In genomic region chr9:128899566-128900322, GRCh38 we compare ENCODE assay signal across 7 cellular contexts. TPM values are rescaled to one million over a fixed set of nuclear protein-coding genes. Genes with fewer than 3 reads are reported as not detected.
A peak's percentile ranks its signal among the peaks of the same experiment; 100 is the strongest.
DNase-seq lines count a peak whose midpoint lies in the region; ATAC-seq and TF ChIP-seq lines count a peak whose summit lies in the region.

No MANE protein-coding gene starts in this region.

- peaks cover 0 to 53% (median 5%) of the 10 kb centered on the region in 3 donors for H3K4me1 ChIP-seq in gastroesophageal sphincter

- TF ChIP-seq EP300 in gastroesophageal sphincter (IDR thresholded peaks at IDR 0.05): no peak

- no peak overlapping the region for H3K4me3 ChIP-seq in gastroesophageal sphincter

- ATAC-seq in gastroesophageal sphincter: no peak

- no peaks in the 10 kb centered on the region for H3K27me3 Mint-ChIP-seq in T-helper 2 cell treated with Interferon-gamma antibody and Interleukin-4, amounts not matched to agents 5 μg/mL and 100 μg/mL, for 36 hours (ENCODE audit: low read depth)
- no peaks in the 10 kb centered on the region for H3K27me3 Mint-ChIP-seq in stimulated activated naive CD8-positive, alpha-beta T cell treated with anti-CD3 and anti-CD28 coated beads, Interleukin-15, Interleukin-2, amounts not matched to agents 100 ng/mL and 50 ng/mL, for 24 hours

- DNase-seq in HT-29 (ENCODE audit: low spot score): peak; percentile 44
- peak; percentile 43 for DNase-seq in T-helper 2 cell treated with Interferon-gamma antibody and Interleukin-4, amounts not matched to agents 5 μg/mL and 100 μg/mL, for 36 hours (ENCODE audit: low spot score)
- no peak for DNase-seq in NK-92 (lab: John Stamatoyannopoulos, UW; ENCODE audit: unreplicated experiment)
- no peak for DNase-seq in RPMI8226
- DNase-seq in NCI-H128 (lab: John Stamatoyannopoulos, UW; ENCODE audit: unreplicated experiment): no peak

- peak overlapping the region; percentile 80 for H3K4me3 Mint-ChIP-seq in T-helper 2 cell treated with Interferon-gamma antibody and Interleukin-4, amounts not matched to agents 5 μg/mL and 100 μg/mL, for 36 hours
- H3K4me3 Mint-ChIP-seq in stimulated activated naive CD8-positive, alpha-beta T cell treated with anti-CD3 and anti-CD28 coated beads, Interleukin-15, Interleukin-2, amounts not matched to agents 100 ng/mL and 50 ng/mL, for 24 hours: peak overlapping the region; percentile 62

- peaks cover 0 to 64% of the 10 kb centered on the region in 2 donors for H3K36me3 ChIP-seq in gastroesophageal sphincter

- WGBS in gastroesophageal sphincter (ENCODE audit: low coverage in 1 of 2), 2 donors: 29 to 55% methylated on average over 4 to 5 of the region's 8 CpGs

- H3K27ac ChIP-seq in gastroesophageal sphincter: peak overlapping the region in 3 of 4 donors; percentile 26 to 49 (median 41)

- TF ChIP-seq POLR2A in gastroesophageal sphincter (IDR thresholded peaks at IDR 0.05): no peak

- no peak for TF ChIP-seq CTCF in gastroesophageal sphincter (IDR thresholded peaks at IDR 0.05)

- no peaks in the 10 kb centered on the region for H3K9me3 ChIP-seq in gastroesophageal sphincter

- H3K36me3 Mint-ChIP-seq in T-helper 2 cell treated with Interferon-gamma antibody and Interleukin-4, amounts not matched to agents 5 μg/mL and 100 μg/mL, for 36 hours (ENCODE audit: low read depth): peaks cover 55% of the 10 kb centered on the region
- H3K36me3 Mint-ChIP-seq in stimulated activated naive CD8-positive, alpha-beta T cell treated with anti-CD3 and anti-CD28 coated beads, Interleukin-15, Interleukin-2, amounts not matched to agents 100 ng/mL and 50 ng/mL, for 24 hours (ENCODE audit: low read depth): peaks cover 4% of the 10 kb centered on the region

- H3K27me3 ChIP-seq in gastroesophageal sphincter: no peaks in the 10 kb centered on the region

- H3K9me3 Mint-ChIP-seq in T-helper 2 cell treated with Interferon-gamma antibody and Interleukin-4, amounts not matched to agents 5 μg/mL and 100 μg/mL, for 36 hours: no peaks in the 10 kb centered on the region
- no peaks in the 10 kb centered on the region for H3K9me3 Mint-ChIP-seq in stimulated activated naive CD8-positive, alpha-beta T cell treated with anti-CD3 and anti-CD28 coated beads, Interleukin-15, Interleukin-2, amounts not matched to agents 100 ng/mL and 50 ng/mL, for 24 hours

- H3K4me1 Mint-ChIP-seq in T-helper 2 cell treated with Interferon-gamma antibody and Interleukin-4, amounts not matched to agents 5 μg/mL and 100 μg/mL, for 36 hours (ENCODE audit: low read depth): peaks cover 61% of the 10 kb centered on the region
- peaks cover 70% of the 10 kb centered on the region for H3K4me1 Mint-ChIP-seq in stimulated activated naive CD8-positive, alpha-beta T cell treated with anti-CD3 and anti-CD28 coated beads, Interleukin-15, Interleukin-2, amounts not matched to agents 100 ng/mL and 50 ng/mL, for 24 hours (ENCODE audit: low read depth)

- H3K27ac Mint-ChIP-seq in T-helper 2 cell treated with Interferon-gamma antibody and Interleukin-4, amounts not matched to agents 5 μg/mL and 100 μg/mL, for 36 hours: peak overlapping the region; percentile 93
- peak overlapping the region; percentile 97 for H3K27ac Mint-ChIP-seq in stimulated activated naive CD8-positive, alpha-beta T cell treated with anti-CD3 and anti-CD28 coated beads, Interleukin-15, Interleukin-2, amounts not matched to agents 100 ng/mL and 50 ng/mL, for 24 hours

RNA-seq across cellular contexts. Expression of gene LRRC8A, which starts 17.8 kb away (rescaled TPM):
- total RNA-seq in HT-29 (2014; rRNA removed; shearing (Covaris generic)): 39.5 and 43.2 TPM in 2 replicates
- total RNA-seq in gastroesophageal sphincter: 10 to 100 TPM; 38.1 to 95.1 (median 49.9) TPM

RNA-seq across cellular contexts. Expression of gene KYAT1, which starts 18.0 kb away (rescaled TPM):
- 10.4 and 11.8 TPM in 2 replicates for total RNA-seq in HT-29 (2014; rRNA removed; shearing (Covaris generic))
- total RNA-seq in gastroesophageal sphincter: 1 to 10 TPM; 3.4 to 7.9 (median 4.8) TPM

RNA-seq across cellular contexts. Expression of gene PHYHD1, which starts 21.0 kb away (rescaled TPM):
- total RNA-seq in HT-29 (2014; rRNA removed; shearing (Covaris generic)): not detected in 2 replicates
- 10 to 100 TPM in 3 of 4 donors, 1 to 10 TPM in 1; 9.6 to 27.1 (median 25.4) TPM for total RNA-seq in gastroesophageal sphincter

RNA-seq across cellular contexts. Expression of gene DOLK, which starts 47.7 kb away (rescaled TPM):
- total RNA-seq in HT-29 (2014; rRNA removed; shearing (Covaris generic)): 27.6 and 29.0 TPM in 2 replicates
- 10 to 100 TPM in 3 of 4 donors, 1 to 10 TPM in 1; 9.8 to 17.1 (median 13.0) TPM for total RNA-seq in gastroesophageal sphincter

RNA-seq across cellular contexts. Expression of gene NUP188, which starts 47.8 kb away (rescaled TPM):
- 55.8 and 75.5 TPM in 2 replicates for total RNA-seq in HT-29 (2014; rRNA removed; shearing (Covaris generic))
- total RNA-seq in gastroesophageal sphincter: 10 to 100 TPM; 18.6 to 32.7 (median 29.1) TPM

Comparison
In these comparisons a context has a peak if more than half of its experiments do, and no peak if none do; other contexts are left out.
1. DNase-seq: peak in HT-29 (single experiment) and T-helper 2 cell treated with Interferon-gamma antibody and Interleukin-4, amounts not matched to agents 5 μg/mL and 100 μg/mL, for 36 hours (single experiment); none in NK-92 (single experiment), RPMI8226 (single experiment) and NCI-H128 (single experiment).
2. RNA of gene PHYHD1, which starts 21.0 kb away (total RNA-seq): 9.6 to 27.1 TPM in gastroesophageal sphincter; not detected in HT-29; every median in the first group is over 10 times any median in the second.